Comparison of ENCODE assay signal across 1 cellular context in genomic region chr17:63740464-63741181, GRCh38.
TF ChIP-seq lines count a peak whose summit lies in the region.

No MANE protein-coding gene starts in this region.

TF ChIP-seq in SK-N-SH, 30 proteins besides CTCF, POLR2A, EP300 and RAD21 (continued from another document):
- TF ChIP-seq IRF3 (IDR thresholded peaks at IDR 0.05; ENCODE audit: low read depth, low read length), result no peak
- no peak for TF ChIP-seq MAX (IDR thresholded peaks at IDR 0.05; ENCODE audit: low read depth)
